In genomic region chr16:79401782-79402181, GRCh38 we compare ENCODE assay signal across 14 cellular contexts.
A peak's percentile ranks its signal among the peaks of the same experiment; 100 is the strongest.
DNase-seq lines count a peak whose midpoint lies in the region; ATAC-seq, FAIRE-seq and TF ChIP-seq lines count a peak whose summit lies in the region.
"Had no signal": no experiment of that assay in that cellular context is flagged by ENCODE, and none has a peak within 500 bp of the region (broad histone marks: within the 10 kb centered on the region; RNA-seq: fewer than 3 reads in every experiment).

No MANE protein-coding gene starts in this region.

- TF ChIP-seq EP300 in K562 (IDR thresholded peaks at IDR 0.05; ENCODE audit: low read length) (no peak), stomach (IDR thresholded peaks at IDR 0.05) (no peak)

- H3K27me3 Mint-ChIP-seq in endothelial cell (ENCODE audit: unreplicated experiment), result peaks cover 3% of the 10 kb centered on the region
- peaks cover 3% of the 10 kb centered on the region for H3K27me3 Mint-ChIP-seq in activated T-helper 2 cell treated with anti-CD3 and anti-CD28 coated beads, Interferon-gamma antibody, Interleukin-2, Interleukin-4, amounts not matched to agents 10 μg/mL and 5 μg/mL and 100 μg/mL, durations not matched to agents 14 hours and 24 hours and 36 hours (ENCODE audit: low read depth)

- H3K4me1 Mint-ChIP-seq in endothelial cell (ENCODE audit: unreplicated experiment), result no peaks in the 10 kb centered on the region
- H3K4me1 Mint-ChIP-seq in activated T-helper 2 cell treated with anti-CD3 and anti-CD28 coated beads, Interferon-gamma antibody, Interleukin-2, Interleukin-4, amounts not matched to agents 10 μg/mL and 5 μg/mL and 100 μg/mL, durations not matched to agents 14 hours and 24 hours and 36 hours (ENCODE audit: low read depth), result no peaks in the 10 kb centered on the region
- H3K4me1 Mint-ChIP-seq: B cell had no signal

- in situ Hi-C loops in K562 (cut with MboI), result no loop called here

- ATAC-seq in K562, result peak; percentile 5; the same call in 2 of the 3 replicates
- ATAC-seq: CD8-positive, alpha-beta T cell; HCT116 had no signal

- CTCF ChIA-PET in K562 (lab: Yijun Ruan, JAX; ENCODE audit: low intra/inter-chr PET ratio), result no interaction called here

- H3K27me3 ChIP-seq in K562 (ENCODE audit: control insufficient read depth in 2 of 2, insufficient read depth in 2 of 2, low read length in 2 of 2) (peaks cover 2 to 11% of the 10 kb centered on the region in 2 experiments; a peak in 3 of 5 replicates), hepatocyte (no peaks in the 10 kb centered on the region), parathyroid adenoma (ENCODE audit: control insufficient read depth, insufficient read depth, low read length) (no peaks in the 10 kb centered on the region), stomach (no peaks in the 10 kb centered on the region)
- H3K27me3 ChIP-seq: BLaER1 treated with 17β-estradiol and CSF1 and Interleukin-3, amounts not matched to agents 10 nM and 100 nM had no signal

- H3K79me2 ChIP-seq in K562 (ENCODE audit: control insufficient read depth, insufficient read depth, low read length) (no peaks in the 10 kb centered on the region), hepatocyte (no peaks in the 10 kb centered on the region), parathyroid adenoma (no peaks in the 10 kb centered on the region)

- no peaks in the 10 kb centered on the region for H3K36me3 Mint-ChIP-seq in endothelial cell (ENCODE audit: low read depth, unreplicated experiment)
- no peaks in the 10 kb centered on the region for H3K36me3 Mint-ChIP-seq in activated T-helper 2 cell treated with anti-CD3 and anti-CD28 coated beads, Interferon-gamma antibody, Interleukin-2, Interleukin-4, amounts not matched to agents 10 μg/mL and 5 μg/mL and 100 μg/mL, durations not matched to agents 14 hours and 24 hours and 36 hours (ENCODE audit: low read depth)
- H3K36me3 Mint-ChIP-seq: CD8-positive, alpha-beta T cell had no signal

- POLR2A ChIA-PET in K562 (lab: Yijun Ruan, JAX), result interaction anchor here (0.6 to 0.8 kb wide), 2 partner anchors 13 to 764 kb away, joined by 3 read pairs; no protein-coding TSS in a partner anchor

- FAIRE-seq in K562 (lab: Jason Lieb, UNC) (no peak), HTR-8/SVneo (lab: Jason Lieb, UNC) (no peak)

- H3K4me1 ChIP-seq in K562 (replicated peaks in 1 of 2; ENCODE audit: control insufficient read depth in 2 of 2, insufficient read depth in 2 of 2, low read length in 2 of 2) (peaks cover 24 to 25% of the 10 kb centered on the region in 2 experiments; a peak in 4 of 5 replicates), hepatocyte (ENCODE audit: insufficient read depth) (no peaks in the 10 kb centered on the region), parathyroid adenoma (peaks cover 3% of the 10 kb centered on the region), stomach (peaks cover 0 to 11% (median 3%) of the 10 kb centered on the region in 4 donors)

- no peaks in the 10 kb centered on the region for H3K9me3 Mint-ChIP-seq in endothelial cell (ENCODE audit: unreplicated experiment)
- peaks cover 3% of the 10 kb centered on the region for H3K9me3 Mint-ChIP-seq in activated T-helper 2 cell treated with anti-CD3 and anti-CD28 coated beads, Interferon-gamma antibody, Interleukin-2, Interleukin-4, amounts not matched to agents 10 μg/mL and 5 μg/mL and 100 μg/mL, durations not matched to agents 14 hours and 24 hours and 36 hours

- H3K9ac ChIP-seq in K562 (ENCODE audit: insufficient read depth in 1 of 2, low read depth in 2 of 2, low read length in 2 of 2), result peak overlapping the region in 1 of 2 experiments; percentile 8; a peak in 1 of 4 replicates
- no peak overlapping the region for H3K9ac ChIP-seq in parathyroid adenoma
- H3K9ac ChIP-seq: BLaER1 treated with 17β-estradiol and CSF1 and Interleukin-3, amounts not matched to agents 10 nM and 100 nM had no signal

- H4K20me1 ChIP-seq in K562 (replicated peaks; ENCODE audit: control insufficient read depth, insufficient read depth, low read length) (no peaks in the 10 kb centered on the region), hepatocyte (ENCODE audit: insufficient read depth, poor library complexity, severe bottlenecking) (no peaks in the 10 kb centered on the region)
- H4K20me1 ChIP-seq: BLaER1 treated with 17β-estradiol and CSF1 and Interleukin-3, amounts not matched to agents 10 nM and 100 nM had no signal

- 91% methylated on average over 1 of the region's 1 CpG for WGBS in K562 (ENCODE audit: insufficient coverage, low coverage, missing lambda C conversion rate)
- 95% methylated on average over 1 of the region's 1 CpG for WGBS in hepatocyte (ENCODE audit: low lambda C conversion rate, missing lambda C conversion rate)
- 93 to 100% (median 98%) methylated on average over 1 of the region's 1 CpG for WGBS in stomach, 5 donors

- H3K4me3 ChIP-seq in K562 (no peak overlapping the region), hepatocyte (no peak overlapping the region), parathyroid adenoma (ENCODE audit: low read depth, low read length) (no peak overlapping the region), stomach (no peak overlapping the region)
- H3K4me3 ChIP-seq: BLaER1 treated with 17β-estradiol and CSF1 and Interleukin-3, amounts not matched to agents 10 nM and 100 nM had no signal

- H3K36me3 ChIP-seq in K562 (ENCODE audit: control insufficient read depth, insufficient read depth, low read length) (no peaks in the 10 kb centered on the region), hepatocyte (replicated peaks; ENCODE audit: insufficient read depth, low read depth) (no peaks in the 10 kb centered on the region), parathyroid adenoma (ENCODE audit: control insufficient read depth, insufficient read depth, low read length) (no peaks in the 10 kb centered on the region), stomach (no peaks in the 10 kb centered on the region)
- H3K36me3 ChIP-seq: BLaER1 treated with 17β-estradiol and CSF1 and Interleukin-3, amounts not matched to agents 10 nM and 100 nM had no signal

- no peak for TF ChIP-seq RAD21 in K562 (CRISPR knock-in tag; conservative IDR thresholded peaks at IDR 0.05 in 1 of 2, IDR thresholded peaks at IDR 0.05 in 1 of 2)

- H3K9me1 ChIP-seq in K562 (ENCODE audit: control insufficient read depth, insufficient read depth, low read length), result no peaks in the 10 kb centered on the region

- TF ChIP-seq POLR2A in K562 (conservative IDR thresholded peaks at IDR 0.05) (no peak), stomach (IDR thresholded peaks at IDR 0.05) (no peak)

- H2AFZ ChIP-seq in K562 (ENCODE audit: low read depth, low read length) (peak overlapping the region; percentile 48; the same call in 1 of the 2 replicates), hepatocyte (no peak overlapping the region), parathyroid adenoma (peak overlapping the region; percentile 52)

- BruUV-seq in K562 (replicated peaks; lab: Mats Ljungman, UMichigan), result no TSS peak

- no peak overlapping the region for H3K4me3 Mint-ChIP-seq in endothelial cell (ENCODE audit: unreplicated experiment)
- no peak overlapping the region for H3K4me3 Mint-ChIP-seq in activated T-helper 2 cell treated with anti-CD3 and anti-CD28 coated beads, Interferon-gamma antibody, Interleukin-2, Interleukin-4, amounts not matched to agents 10 μg/mL and 5 μg/mL and 100 μg/mL, durations not matched to agents 14 hours and 24 hours and 36 hours (ENCODE audit: low read depth)
- H3K4me3 Mint-ChIP-seq: B cell; CD8-positive, alpha-beta T cell had no signal

- no peak for DNase-seq in K562 (ENCODE audit: extremely low read depth in 1 of 4, low spot score in 3 of 4)
- no peak for DNase-seq in hepatocyte (ENCODE audit: low spot score)
- DNase-seq in stomach, result no peak
- no peak for DNase-seq in HTR-8/SVneo (ENCODE audit: insufficient read length, low spot score)
- DNase-seq in endothelial cell (ENCODE audit: low spot score), result no peak
- DNase-seq in activated T-helper 2 cell treated with anti-CD3 and anti-CD28 coated beads, Interferon-gamma antibody, Interleukin-2, Interleukin-4, amounts not matched to agents 10 μg/mL and 5 μg/mL and 100 μg/mL, durations not matched to agents 14 hours and 24 hours and 36 hours (ENCODE audit: low spot score), result no peak
- DNase-seq: CD8-positive, alpha-beta T cell; DMS79 treated with DMSO at 0.1 percent for 48 hours; GF-D8; GOT3 had no signal

- peak overlapping the region; percentile 19 for H3K4me2 ChIP-seq in K562 (ENCODE audit: insufficient read depth, low read length)
- no peak overlapping the region for H3K4me2 ChIP-seq in hepatocyte
- H3K4me2 ChIP-seq in parathyroid adenoma (ENCODE audit: low read length), result no peak overlapping the region
- H3K4me2 ChIP-seq: BLaER1 treated with 17β-estradiol and CSF1 and Interleukin-3, amounts not matched to agents 10 nM and 100 nM had no signal

- H3K27ac Mint-ChIP-seq in endothelial cell (ENCODE audit: unreplicated experiment), result no peak overlapping the region
- H3K27ac Mint-ChIP-seq in activated T-helper 2 cell treated with anti-CD3 and anti-CD28 coated beads, Interferon-gamma antibody, Interleukin-2, Interleukin-4, amounts not matched to agents 10 μg/mL and 5 μg/mL and 100 μg/mL, durations not matched to agents 14 hours and 24 hours and 36 hours, result no peak overlapping the region
- H3K27ac Mint-ChIP-seq: B cell; CD8-positive, alpha-beta T cell had no signal

- H3K9me3 ChIP-seq in K562 (replicated peaks; ENCODE audit: control insufficient read depth, insufficient read depth, low read depth, low read length) (no peaks in the 10 kb centered on the region; the same call in 1 of the 2 replicates), hepatocyte (ENCODE audit: low read depth) (no peaks in the 10 kb centered on the region), parathyroid adenoma (ENCODE audit: control insufficient read depth, low read length) (no peaks in the 10 kb centered on the region), stomach (peaks cover 0 to 13% (median 8%) of the 10 kb centered on the region in 4 donors)

- TF ChIP-seq CTCF in K562 (IDR thresholded peaks at IDR 0.05 in 2 of 3, conservative IDR thresholded peaks at IDR 0.05 in 1 of 3; ENCODE audit: insufficient read depth in 2 of 3, low read depth in 1 of 3, low read length in 3 of 3) (no peak), hepatocyte (IDR thresholded peaks at IDR 0.05; ENCODE audit: poor library complexity) (no peak), parathyroid adenoma (IDR thresholded peaks at IDR 0.05) (no peak), stomach (IDR thresholded peaks at IDR 0.05) (no peak), endothelial cell (IDR thresholded peaks at IDR 0.05; ENCODE audit: unreplicated experiment) (no peak)

- intact Hi-C loops in K562 (cut with micrococcal nuclease), result no loop called here
- intact Hi-C loops in stomach (cut with DNase I; ENCODE audit: low total_unique reads), result no loop called here
- intact Hi-C loops in activated T-helper 2 cell treated with anti-CD3 and anti-CD28 coated beads, Interferon-gamma antibody, Interleukin-2, Interleukin-4, amounts not matched to agents 10 μg/mL and 5 μg/mL and 100 μg/mL, durations not matched to agents 14 hours and 24 hours and 36 hours (cut with micrococcal nuclease), result no loop called here

- H3K9me2 ChIP-seq in hepatocyte (replicated peaks; ENCODE audit: insufficient read depth), result no peaks in the 10 kb centered on the region

- H3K27ac ChIP-seq in K562 (ENCODE audit: extremely low read depth, low read depth, low read length) (peak overlapping the region; percentile 30; the same call in 2 of the 3 replicates), hepatocyte (peak overlapping the region; percentile 76), parathyroid adenoma (no peak overlapping the region), stomach (peak overlapping the region; percentile 32 to 72 (median 66))
- H3K27ac ChIP-seq: BLaER1 treated with 17β-estradiol and CSF1 and Interleukin-3, amounts not matched to agents 10 nM and 100 nM had no signal
